ENCODE assay signal across 8 cellular contexts in genomic region chr10:89302628-89303027, GRCh38. TPM values are rescaled to one million over a fixed set of nuclear protein-coding genes. Genes with fewer than 3 reads are reported as not detected.
DNase-seq lines count a peak whose midpoint lies in the region; ATAC-seq, FAIRE-seq and TF ChIP-seq lines count a peak whose summit lies in the region.

No MANE protein-coding gene starts in this region.

- H2BK5ac ChIP-seq in mesendoderm (ENCODE audit: low read length) = no peak overlapping the region

- no peaks in the 10 kb centered on the region for H3K4me1 ChIP-seq in mesendoderm (ENCODE audit: control insufficient read depth, low read depth, low read length)

- no peak overlapping the region for H2BK120ac ChIP-seq in mesendoderm (ENCODE audit: low read depth, low read length)

- H3K56ac ChIP-seq in mesendoderm (ENCODE audit: low read length) = no peak overlapping the region

- H3K27me3 ChIP-seq in mesendoderm (ENCODE audit: insufficient read depth, low read length, poor library complexity) = no peaks in the 10 kb centered on the region

- no CpG with 5 or more reads among the region's 3 CpGs for WGBS in mesendoderm (ENCODE audit: extremely low coverage, insufficient coverage, low lambda C conversion rate)

- H4K8ac ChIP-seq in mesendoderm (ENCODE audit: low read depth, low read length) = no peak overlapping the region

- H3K36me3 ChIP-seq in mesendoderm (ENCODE audit: control insufficient read depth, insufficient read depth, low read length) = no peaks in the 10 kb centered on the region

- POLR2A ChIA-PET in HEK293T (lab: Yijun Ruan, JAX) = interaction anchor here (1.1 kb wide), 1 partner anchor 26 kb away, joined by 3 read pairs; the partner anchor contains the start of gene IFIT3

- H3K79me1 ChIP-seq in mesendoderm (ENCODE audit: low read length) = no peaks in the 10 kb centered on the region

- H3K27ac ChIP-seq in mesendoderm (ENCODE audit: low read depth, low read length) = no peak overlapping the region

- no peak overlapping the region for H3K4me2 ChIP-seq in mesendoderm (ENCODE audit: low read length)

- no peak for TF ChIP-seq CTCF in fibroblast of the aortic adventitia (IDR thresholded peaks at IDR 0.05; ENCODE audit: insufficient read depth, low read length)

- DNase-seq in GM12891 (ENCODE audit: insufficient read length, low spot score) (no peak), fibroblast of the aortic adventitia (ENCODE audit: low read depth) (peak; percentile 21), skeletal muscle cell (ENCODE audit: low read depth) (no peak), HEK293T (ENCODE audit: extremely low spot score) (no peak), mesendoderm (no peak), NCI-H2196 treated with DMSO at 0.1 percent for 48 hours (lab: John Stamatoyannopoulos, UW; ENCODE audit: unreplicated experiment) (no peak)

- ATAC-seq in SK-N-SH treated with all-trans-retinoic acid at 6 μM for 48 hours = peak; percentile 24
- ATAC-seq in GM21381 (IDR thresholded peaks at IDR 0.05; ENCODE audit: unreplicated experiment) = no peak

- H2AK5ac ChIP-seq in mesendoderm (ENCODE audit: low read length) = no peak overlapping the region

- CTCF ChIA-PET in HEK293T (lab: Yijun Ruan, JAX) = interaction anchor here (0.9 to 1.1 kb wide), 2 partner anchors 89 to 117 kb away, joined by 4 read pairs; no protein-coding TSS in a partner anchor

- H3K4me3 ChIP-seq in fibroblast of the aortic adventitia (ENCODE audit: low read depth, low read length) (peak overlapping the region; percentile 71), skeletal muscle cell (ENCODE audit: low read depth, low read length) (peak overlapping the region; percentile 42), mesendoderm (ENCODE audit: low read length) (no peak overlapping the region)

- H3K9ac ChIP-seq in mesendoderm (ENCODE audit: low read length) = no peak overlapping the region

- H3K79me2 ChIP-seq in mesendoderm (ENCODE audit: control insufficient read depth, insufficient read depth, low read length) = no peaks in the 10 kb centered on the region

- no peak overlapping the region for H3K23ac ChIP-seq in mesendoderm (ENCODE audit: low read length)

- H3K18ac ChIP-seq in mesendoderm (ENCODE audit: low read length) = no peak overlapping the region

- no peak overlapping the region for H2BK15ac ChIP-seq in mesendoderm (replicated peaks; ENCODE audit: low read depth)

- TF ChIP-seq POLR2A in GM12891 (IDR thresholded peaks at IDR 0.05; ENCODE audit: low read depth, low read length) = no peak

- no peak overlapping the region for H3K4ac ChIP-seq in mesendoderm (ENCODE audit: low read depth, low read length)

- H4K5ac ChIP-seq in mesendoderm (ENCODE audit: low read length) = no peak overlapping the region

- peak; percentile 61 for FAIRE-seq in GM12891 (lab: Jason Lieb, UNC)

TF ChIP-seq in GM12891, 5 proteins besides CTCF, POLR2A, EP300 and RAD21:
- TF ChIP-seq PAX5 (IDR thresholded peaks at IDR 0.05; ENCODE audit: insufficient read depth, low read length, severe bottlenecking) (no peak), TAF1 (IDR thresholded peaks at IDR 0.05; ENCODE audit: low read depth, low read length) (no peak), SPI1 (IDR thresholded peaks at IDR 0.05; ENCODE audit: low read depth, low read length) (no peak), POLR2AphosphoS5 (IDR thresholded peaks at IDR 0.05; ENCODE audit: low read depth, low read length) (no peak), POU2F2 (IDR thresholded peaks at IDR 0.05; ENCODE audit: low read depth, low read length) (no peak)

TF ChIP-seq in SK-N-SH treated with all-trans-retinoic acid at 6 μM for 48 hours, 23 proteins besides CTCF, POLR2A, EP300 and RAD21:
- TF ChIP-seq ZFP3 (CRISPR knock-in tag; IDR thresholded peaks at IDR 0.05) = no peak
- no peak for TF ChIP-seq TOX (CRISPR knock-in tag; IDR thresholded peaks at IDR 0.05; ENCODE audit: borderline replicate concordance)
- no peak for TF ChIP-seq OSR1 (CRISPR knock-in tag; IDR thresholded peaks at IDR 0.05)

TF ChIP-seq in HEK293T, 16 proteins besides CTCF, POLR2A, EP300 and RAD21:
- TF ChIP-seq L3MBTL2 (conservative IDR thresholded peaks at IDR 0.05) (no peak), FOXA1 (IDR thresholded peaks at IDR 0.05) (no peak), FOXK2 (IDR thresholded peaks at IDR 0.05) (no peak), SP1 (IDR thresholded peaks at IDR 0.05) (no peak), HDGF (IDR thresholded peaks at IDR 0.05; ENCODE audit: borderline replicate concordance) (no peak), ZNF384 (IDR thresholded peaks at IDR 0.05) (no peak), CTBP1 (IDR thresholded peaks at IDR 0.05; ENCODE audit: borderline replicate concordance) (no peak), ELF4 (IDR thresholded peaks at IDR 0.05) (no peak), BHLHE40 (IDR thresholded peaks at IDR 0.05; ENCODE audit: borderline replicate concordance) (no peak)

RNA-seq across cellular contexts. Expression of gene IFIT2, which starts 0.8 kb away (rescaled TPM):
- 7.0 TPM for polyA plus RNA-seq in GM12891 (2012; ENCODE audit: low read depth, missing spikeins)
- total RNA-seq in fibroblast of the aortic adventitia (ENCODE audit: low replicate concordance) = 7.6 and 30.7 TPM in 2 replicates
- 2.3 TPM for polyA plus RNA-seq in mesendoderm (2013, experiment 1 of 2)
- polyA plus RNA-seq in mesendoderm (2013, experiment 2 of 2) = 2.3 TPM

RNA-seq across cellular contexts. Expression of gene IFIT3, which starts 25.2 kb away (rescaled TPM):
- 42.4 TPM for polyA plus RNA-seq in GM12891 (2012; ENCODE audit: low read depth, missing spikeins)
- 23.1 and 88.3 TPM in 2 replicates for total RNA-seq in fibroblast of the aortic adventitia (ENCODE audit: low replicate concordance)
- 5.0 TPM for polyA plus RNA-seq in mesendoderm (2013, experiment 1 of 2)
- polyA plus RNA-seq in mesendoderm (2013, experiment 2 of 2) = 4.9 TPM

RNA-seq across cellular contexts. Expression of gene LIPA, which starts 51.1 kb away (rescaled TPM):
- 22.6 TPM for polyA plus RNA-seq in GM12891 (2012; ENCODE audit: low read depth, missing spikeins)
- total RNA-seq in fibroblast of the aortic adventitia (ENCODE audit: low replicate concordance) = 30.6 and 55.2 TPM in 2 replicates
- 39.3 TPM for polyA plus RNA-seq in mesendoderm (2013, experiment 1 of 2)
- polyA plus RNA-seq in mesendoderm (2013, experiment 2 of 2) = 38.4 TPM
